In the genomic region with DNA sequence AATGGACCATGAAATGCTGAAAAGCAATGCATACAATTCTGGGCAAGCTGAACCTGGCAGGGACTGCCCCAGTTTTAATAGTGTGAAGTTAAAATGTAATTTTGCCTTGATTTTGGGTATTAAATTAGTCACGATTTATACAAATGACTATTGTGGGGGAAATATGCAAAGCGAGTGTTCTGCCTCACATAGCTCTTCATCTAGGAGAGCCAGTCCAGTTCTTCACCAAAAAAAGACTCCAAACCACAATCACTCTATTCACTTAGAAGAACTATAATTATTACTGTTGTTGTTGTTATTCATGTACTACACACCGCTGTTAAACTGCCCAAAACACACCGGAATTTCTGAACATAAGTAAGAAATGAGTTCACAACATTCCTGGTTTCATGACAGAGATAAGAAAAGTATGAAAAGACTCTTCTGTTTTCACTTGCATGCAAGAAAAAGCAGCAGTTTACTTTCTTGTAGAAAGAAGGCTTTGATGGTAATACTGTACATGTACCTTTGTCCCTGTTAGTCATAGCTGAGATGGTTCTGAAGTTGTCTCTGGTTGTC, we compare ENCODE assay signal across 11 cellular contexts.
DNase-seq lines count a peak whose midpoint lies in the region; ATAC-seq and TF ChIP-seq lines count a peak whose summit lies in the region.
"Had no signal": no experiment of that assay in that cellular context is flagged by ENCODE, and none has a peak within 500 bp of the region (broad histone marks: within the 10 kb centered on the region; RNA-seq: fewer than 3 reads in every experiment).

No MANE protein-coding gene starts in this region.

- TF ChIP-seq EP300 in esophagus muscularis mucosa (IDR thresholded peaks at IDR 0.05), result no peak

- in situ Hi-C loops in GM13977 (cut with MboI; ENCODE audit: low pct_unique_long_range_greater_than_20kb, low sequenced_read_pairs, unreplicated experiment), result no loop called here
- in situ Hi-C loops in brain microvascular endothelial cell (cut with HindIII; ENCODE audit: low pct_ligation_motif_present, low sequenced_read_pairs), result no loop called here

- CTCF ChIA-PET in CD8-positive, alpha-beta memory T cell (lab: Charles Lee), result no interaction called here

- no peak overlapping the region for H3K4me3 ChIP-seq in brain microvascular endothelial cell (ENCODE audit: low read depth, low read length)
- H3K4me3 ChIP-seq in CD8-positive, alpha-beta memory T cell (ENCODE audit: low read length), result no peak overlapping the region
- H3K4me3 ChIP-seq in esophagus muscularis mucosa, result no peak overlapping the region

- H3K9me3 Mint-ChIP-seq in CD8-positive, alpha-beta memory T cell, result no peaks in the 10 kb centered on the region
- H3K9me3 Mint-ChIP-seq: activated T-helper 1 cell treated with anti-CD3 and anti-CD28 coated beads, Interleukin-12 subunit alpha, Interleukin-12 subunit beta, Interleukin-2, Interleukin-4 antibody, amounts not matched to agents 30 ng/mL and 10 ng/mL and 1 ng/mL, durations not matched to agents 14 hours and 24 hours and 36 hours had no signal

- no peaks in the 10 kb centered on the region for H3K27me3 ChIP-seq in brain microvascular endothelial cell (replicated peaks)
- H3K27me3 ChIP-seq in CD8-positive, alpha-beta memory T cell (ENCODE audit: insufficient read depth, low read length, poor library complexity, severe bottlenecking), result no peaks in the 10 kb centered on the region
- H3K27me3 ChIP-seq in esophagus muscularis mucosa, result no peaks in the 10 kb centered on the region

- intact Hi-C loops in esophagus muscularis mucosa (cut with DNase I), result no loop called here

- no peak overlapping the region for H3K4me3 Mint-ChIP-seq in CD8-positive, alpha-beta memory T cell
- H3K4me3 Mint-ChIP-seq: activated T-helper 1 cell treated with anti-CD3 and anti-CD28 coated beads, Interleukin-12 subunit alpha, Interleukin-12 subunit beta, Interleukin-2, Interleukin-4 antibody, amounts not matched to agents 30 ng/mL and 10 ng/mL and 1 ng/mL, durations not matched to agents 14 hours and 24 hours and 36 hours had no signal

- H3K27ac ChIP-seq in brain microvascular endothelial cell, result no peak overlapping the region
- no peak overlapping the region for H3K27ac ChIP-seq in CD8-positive, alpha-beta memory T cell (ENCODE audit: low read depth, low read length)
- no peak overlapping the region for H3K27ac ChIP-seq in esophagus muscularis mucosa (replicated peaks in 1 of 4)

- peaks cover 0 to 6% (median 0%) of the 10 kb centered on the region in 3 donors for H3K36me3 Mint-ChIP-seq in CD8-positive, alpha-beta memory T cell

- ATAC-seq in GM19438 (IDR thresholded peaks at IDR 0.05; ENCODE audit: low read depth, unreplicated experiment), result peak; percentile 75
- ATAC-seq in HG03025 (IDR thresholded peaks at IDR 0.05; ENCODE audit: low FRiP score, unreplicated experiment), result peak; percentile 76
- no peak for ATAC-seq in omental fat pad (ENCODE audit: low FRiP score)
- ATAC-seq: Right ventricle myocardium inferior had no signal

- no peaks in the 10 kb centered on the region for H3K4me1 Mint-ChIP-seq in CD8-positive, alpha-beta memory T cell

- TF ChIP-seq CTCF in GM13977 (IDR thresholded peaks at IDR 0.05; ENCODE audit: extremely low read depth, insufficient read depth, missing control alignments) (no peak), brain microvascular endothelial cell (IDR thresholded peaks at IDR 0.05; ENCODE audit: low read depth, low read length, missing control alignments) (no peak), omental fat pad (IDR thresholded peaks at IDR 0.05) (no peak), esophagus muscularis mucosa (IDR thresholded peaks at IDR 0.05) (no peak)

- no peaks in the 10 kb centered on the region for H3K9me3 ChIP-seq in CD8-positive, alpha-beta memory T cell (ENCODE audit: low read length)
- H3K9me3 ChIP-seq in esophagus muscularis mucosa, result peaks cover 0 to 6% (median 0%) of the 10 kb centered on the region in 4 donors

- H3K27ac Mint-ChIP-seq in CD8-positive, alpha-beta memory T cell, result no peak overlapping the region
- H3K27ac Mint-ChIP-seq: activated T-helper 1 cell treated with anti-CD3 and anti-CD28 coated beads, Interleukin-12 subunit alpha, Interleukin-12 subunit beta, Interleukin-2, Interleukin-4 antibody, amounts not matched to agents 30 ng/mL and 10 ng/mL and 1 ng/mL, durations not matched to agents 14 hours and 24 hours and 36 hours had no signal

- WGBS in esophagus muscularis mucosa, result 83% methylated on average over 4 of the region's 4 CpGs

- TF ChIP-seq POLR2A in esophagus muscularis mucosa (IDR thresholded peaks at IDR 0.05; ENCODE audit: low read depth), result no peak

- no peaks in the 10 kb centered on the region for H3K4me1 ChIP-seq in CD8-positive, alpha-beta memory T cell (ENCODE audit: insufficient read depth, low read length)
- H3K4me1 ChIP-seq in esophagus muscularis mucosa, result no peaks in the 10 kb centered on the region

- POLR2A ChIA-PET in CD8-positive, alpha-beta memory T cell (lab: Charles Lee), result no interaction called here

- no peaks in the 10 kb centered on the region for H3K36me3 ChIP-seq in brain microvascular endothelial cell (replicated peaks)
- H3K36me3 ChIP-seq in CD8-positive, alpha-beta memory T cell (ENCODE audit: insufficient read depth, low read length), result no peaks in the 10 kb centered on the region
- H3K36me3 ChIP-seq in esophagus muscularis mucosa, result no peaks in the 10 kb centered on the region

- peaks cover 11 to 12% of the 10 kb centered on the region in 2 donors for H3K27me3 Mint-ChIP-seq in CD8-positive, alpha-beta memory T cell

- DNase-seq in GM13977 (ENCODE audit: low spot score), result peak; percentile 59
- DNase-seq in brain microvascular endothelial cell, result peak; percentile 34
- DNase-seq in CD8-positive, alpha-beta memory T cell, result no peak
- DNase-seq in omental fat pad (ENCODE audit: low spot score), result no peak
- no peak for DNase-seq in esophagus muscularis mucosa (ENCODE audit: extremely low spot score)
- no peak for DNase-seq in AML-193 (lab: John Stamatoyannopoulos, UW)
- DNase-seq: erythroblast had no signal

Comparison
In these comparisons a context has a peak if more than half of its experiments do, and no peak if none do; other contexts are left out.
1. DNase-seq: peak in GM13977 (single experiment) and brain microvascular endothelial cell (single experiment); none in CD8-positive, alpha-beta memory T cell (0 of 5), omental fat pad (single experiment), esophagus muscularis mucosa (single experiment) and AML-193 (0 of 2).